6 cellular contexts compared by ENCODE assay signal in the genomic region with DNA sequence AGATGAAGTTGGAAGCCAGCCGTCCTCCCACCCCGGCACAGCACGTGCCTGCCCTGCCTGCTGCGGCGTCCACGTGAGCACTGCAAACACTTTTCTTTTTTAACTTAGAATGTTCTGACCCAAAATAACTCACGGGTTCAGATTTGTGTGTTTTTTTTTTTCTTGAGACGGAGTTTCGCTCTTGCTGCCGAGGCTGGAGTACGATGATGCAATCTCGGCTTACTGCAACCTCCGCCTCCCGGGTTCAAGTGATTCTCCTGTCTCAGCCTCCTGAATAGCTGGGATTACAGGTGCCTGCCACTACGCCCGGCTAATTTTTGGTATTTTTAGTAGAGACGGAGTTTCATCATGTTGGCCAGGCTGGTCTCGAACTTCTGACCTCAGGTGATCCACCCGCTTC. TPM values are rescaled to one million over a fixed set of nuclear protein-coding genes. Genes with fewer than 3 reads are reported as not detected.
DNase-seq lines count a peak whose midpoint lies in the region; ATAC-seq, FAIRE-seq and TF ChIP-seq lines count a peak whose summit lies in the region.
"Not testable (repeated sequence)": the region's sequence is repeated elsewhere in the genome, so short reads cannot be mapped to it uniquely, and the experiment has no call there.

No MANE protein-coding gene starts in this region.

- H3K9me2 ChIP-seq in HCT116 (ENCODE audit: insufficient read depth); PC-3 (replicated peaks; ENCODE audit: low read length): not testable (repeated sequence)

- TF ChIP-seq POLR2A in HCT116 (IDR thresholded peaks at IDR 0.05; ENCODE audit: borderline replicate concordance, extremely low read depth, insufficient read depth, insufficient read length); K562 (conservative IDR thresholded peaks at IDR 0.05); HepG2 (IDR thresholded peaks at IDR 0.05; ENCODE audit: insufficient read depth in 1 of 2, low read depth in 2 of 2, low read length in 2 of 2): not testable (repeated sequence)

- WGBS in K562 (ENCODE audit: insufficient coverage, low coverage, missing lambda C conversion rate) = 94% methylated on average over 19 of the region's 19 CpGs
- WGBS in HepG2 (ENCODE audit: low lambda C conversion rate) = 99% methylated on average over 19 of the region's 19 CpGs
- WGBS in psoas muscle, 3 donors = 62 to 82% (median 65%) methylated on average over 19 of the region's 19 CpGs

- H3K9me3 ChIP-seq in HCT116 (ENCODE audit: control insufficient read depth in 1 of 2, insufficient read depth in 1 of 2, low read depth in 1 of 2, low read length in 2 of 2); PC-3 (ENCODE audit: low read length); K562 (replicated peaks; ENCODE audit: control insufficient read depth, insufficient read depth, low read depth, low read length); HepG2 (ENCODE audit: low read length); psoas muscle; skeletal muscle tissue (ENCODE audit: control insufficient read depth in 3 of 3, low read length in 3 of 3): not testable (repeated sequence)

- not testable (repeated sequence) for H3K27me3 ChIP-seq in HCT116 (ENCODE audit: insufficient read depth, low read length); PC-3 (ENCODE audit: low read length); K562 (ENCODE audit: control insufficient read depth in 2 of 2, insufficient read depth in 2 of 2, low read length in 2 of 2); HepG2 (ENCODE audit: control insufficient read depth in 1 of 2, insufficient read depth in 2 of 2, low read length in 2 of 2); psoas muscle (ENCODE audit: insufficient read depth in 3 of 3, low read length in 2 of 3); skeletal muscle tissue (ENCODE audit: control insufficient read depth in 3 of 3, insufficient read depth in 3 of 3, low read length in 3 of 3)

- H3K79me2 ChIP-seq in HCT116 (ENCODE audit: insufficient read depth, low read length) (peaks cover 14% of the 10 kb centered on the region; the same call in 1 of the 2 replicates), K562 (ENCODE audit: control insufficient read depth, insufficient read depth, low read length) (peaks cover 95% of the 10 kb centered on the region)
- H3K79me2 ChIP-seq in PC-3 (ENCODE audit: low read length); HepG2 (ENCODE audit: insufficient read depth, low read length): not testable (repeated sequence)

- RAD21 ChIA-PET in HCT116 (lab: Charles Lee; ENCODE audit: low non-redundant PET in 1 of 2, low total read pairs in 2 of 2, uncharacterized antibody in 2 of 2, unreplicated experiment in 2 of 2) = not testable (repeated sequence)

- H3K4me2 ChIP-seq in HCT116 (ENCODE audit: low read length); PC-3 (ENCODE audit: low read length); K562 (ENCODE audit: insufficient read depth, low read length); HepG2 (ENCODE audit: low read depth, low read length): not testable (repeated sequence)

- not testable (repeated sequence) for H3K9me1 ChIP-seq in K562 (ENCODE audit: control insufficient read depth, insufficient read depth, low read length)

- ATAC-seq in HCT116, PC-3, K562, HepG2, psoas muscle: not testable (repeated sequence)

- H4K20me1 ChIP-seq in HCT116 (ENCODE audit: insufficient read depth); PC-3 (ENCODE audit: low read length); HepG2 (ENCODE audit: insufficient read depth, low read length): not testable (repeated sequence)
- peaks cover 35% of the 10 kb centered on the region; the same call in 1 of the 2 replicates for H4K20me1 ChIP-seq in K562 (replicated peaks; ENCODE audit: control insufficient read depth, insufficient read depth, low read length)

- H3K4me1 ChIP-seq in HCT116 (ENCODE audit: control insufficient read depth in 1 of 2, insufficient read depth in 2 of 2, low read length in 2 of 2) (peaks cover 11% of the 10 kb centered on the region in 2 experiments), K562 (replicated peaks in 1 of 2; ENCODE audit: control insufficient read depth in 2 of 2, insufficient read depth in 2 of 2, low read length in 2 of 2) (peaks cover 33 to 67% of the 10 kb centered on the region in 2 experiments), psoas muscle (peaks cover 64% of the 10 kb centered on the region), skeletal muscle tissue (ENCODE audit: control insufficient read depth in 3 of 3, insufficient read depth in 3 of 3, low read length in 3 of 3) (peaks cover 47 to 59% (median 50%) of the 10 kb centered on the region in 3 donors)
- H3K4me1 ChIP-seq in PC-3 (ENCODE audit: insufficient read depth, low read length); HepG2 (ENCODE audit: insufficient read depth, low read length): not testable (repeated sequence)

- POLR2A ChIA-PET in HCT116 (lab: Charles Lee); PC-3 (lab: Charles Lee; ENCODE audit: unreplicated experiment); HepG2 (lab: Yijun Ruan, JAX): not testable (repeated sequence)
- POLR2A ChIA-PET in K562 (lab: Yijun Ruan, JAX) = interaction anchor here (0.8 kb wide), 1 partner anchor 23 kb away, joined by 5 read pairs; no protein-coding TSS in a partner anchor

- not testable (repeated sequence) for TF ChIP-seq CTCF in HCT116 (IDR thresholded peaks at IDR 0.05 in 2 of 3, conservative IDR thresholded peaks at IDR 0.05 in 1 of 3; ENCODE audit: borderline replicate concordance in 1 of 3, insufficient read depth in 1 of 3, low read depth in 2 of 3, low read length in 2 of 3); PC-3 (conservative IDR thresholded peaks at IDR 0.05; ENCODE audit: low read depth, low read length); K562 (IDR thresholded peaks at IDR 0.05 in 2 of 3, conservative IDR thresholded peaks at IDR 0.05 in 1 of 3; ENCODE audit: insufficient read depth in 2 of 3, low read depth in 1 of 3, low read length in 3 of 3); HepG2 (CRISPR knock-in tag; IDR thresholded peaks at IDR 0.05); psoas muscle (IDR thresholded peaks at IDR 0.05)

- DNase-seq in HCT116 (ENCODE audit: low read depth, low spot score); PC-3; K562 (ENCODE audit: extremely low read depth in 1 of 4, low spot score in 3 of 4); HepG2 (ENCODE audit: low spot score); psoas muscle: not testable (repeated sequence)

- intact Hi-C loops in HCT116 (cut with micrococcal nuclease); PC-3 (cut with micrococcal nuclease); K562 (cut with micrococcal nuclease); HepG2 (cut with micrococcal nuclease; ENCODE audit: unreplicated experiment); psoas muscle (cut with DNase I): not testable (repeated sequence)

- CTCF ChIA-PET in HCT116 (lab: Charles Lee); PC-3 (lab: Charles Lee); K562 (lab: Yijun Ruan, JAX; ENCODE audit: low intra/inter-chr PET ratio); HepG2 (lab: Yijun Ruan, JAX; ENCODE audit: low intra/inter-chr PET ratio, low total read pairs): not testable (repeated sequence)

- not testable (repeated sequence) for H3F3A ChIP-seq in PC-3 (ENCODE audit: low read length, unreplicated experiment)

- FAIRE-seq in K562 (lab: Jason Lieb, UNC); HepG2 (lab: Jason Lieb, UNC): not testable (repeated sequence)

- in situ Hi-C loops in K562 (cut with MboI); HepG2 (cut with HindIII; ENCODE audit: extremely low pct_ligation_motif_present, low pct_unique_long_range_greater_than_20kb): not testable (repeated sequence)

- H3K36me3 ChIP-seq in HCT116 (ENCODE audit: control insufficient read depth in 1 of 2, insufficient read depth in 2 of 2, low read length in 2 of 2) (peaks cover 20 to 21% of the 10 kb centered on the region in 2 experiments; a peak in 3 of 4 replicates), K562 (ENCODE audit: control insufficient read depth, insufficient read depth, low read length) (peaks cover 94% of the 10 kb centered on the region), HepG2 (replicated peaks in 1 of 2; ENCODE audit: control insufficient read depth in 1 of 2, insufficient read depth in 2 of 2, low read length in 2 of 2) (peaks cover 18 to 61% of the 10 kb centered on the region in 2 experiments), psoas muscle (ENCODE audit: insufficient read depth in 1 of 2, low read depth in 1 of 2) (peaks cover 6 to 78% of the 10 kb centered on the region in 2 donors), skeletal muscle tissue (ENCODE audit: control insufficient read depth in 3 of 3, insufficient read depth in 3 of 3, low read length in 3 of 3) (peaks cover 48 to 65% (median 54%) of the 10 kb centered on the region in 3 donors)
- not testable (repeated sequence) for H3K36me3 ChIP-seq in PC-3 (ENCODE audit: low read depth, low read length)

- not testable (repeated sequence) for TF ChIP-seq EP300 in K562 (IDR thresholded peaks at IDR 0.05; ENCODE audit: low read length); HepG2 (IDR thresholded peaks at IDR 0.05; ENCODE audit: low read depth in 2 of 2, low read length in 2 of 2); HepG2 (CRISPR knock-in tag; IDR thresholded peaks at IDR 0.05; ENCODE audit: borderline replicate concordance)

- not testable (repeated sequence) for H3K4me3 ChIP-seq in HCT116 (replicated peaks in 1 of 2; ENCODE audit: low read depth in 1 of 2, low read length in 2 of 2); PC-3 (ENCODE audit: low read length); K562; HepG2 (replicated peaks in 1 of 3; ENCODE audit: insufficient read depth in 1 of 3, low read depth in 2 of 3, low read length in 3 of 3)
- H3K4me3 ChIP-seq in psoas muscle = peak overlapping the region; percentile 22
- H3K4me3 ChIP-seq in skeletal muscle tissue (ENCODE audit: low read length in 3 of 3) = peak overlapping the region in 2 of 3 donors; percentile 6 to 23

- not testable (repeated sequence) for H2AFZ ChIP-seq in HCT116 (ENCODE audit: low read depth, low read length, poor library complexity, severe bottlenecking); PC-3 (ENCODE audit: low read length); K562 (ENCODE audit: low read depth, low read length); HepG2 (ENCODE audit: low read length)

- TSS peak; percentile 24 for BruUV-seq in HCT116 (replicated peaks; lab: Mats Ljungman, UMichigan)
- BruUV-seq in PC-3 (replicated peaks; lab: Mats Ljungman, UMichigan) = TSS peak; percentile 29
- BruUV-seq in K562 (replicated peaks; lab: Mats Ljungman, UMichigan) = TSS peak; percentile 18
- BruUV-seq in HepG2 (replicated peaks; lab: Mats Ljungman, UMichigan) = not testable (repeated sequence)

- not testable (repeated sequence) for H3K9ac ChIP-seq in HCT116 (ENCODE audit: low read length); PC-3 (ENCODE audit: low read length); K562 (ENCODE audit: insufficient read depth in 1 of 2, low read depth in 2 of 2, low read length in 2 of 2); HepG2 (ENCODE audit: insufficient read depth, low read depth, low read length)
- H3K9ac ChIP-seq in skeletal muscle tissue (ENCODE audit: low read depth in 1 of 3, low read length in 3 of 3) = peak overlapping the region in 1 of 3 donors; percentile 52

- H3K27ac ChIP-seq in HCT116 (ENCODE audit: low read depth, low read length); PC-3 (ENCODE audit: low read length); K562 (ENCODE audit: extremely low read depth, low read depth, low read length); HepG2 (ENCODE audit: extremely low read length, insufficient read depth, low read length): not testable (repeated sequence)
- H3K27ac ChIP-seq in psoas muscle (peak overlapping the region; percentile 93), skeletal muscle tissue (ENCODE audit: low read depth, low read length) (peak overlapping the region; percentile 84)

- TF ChIP-seq RAD21 in HCT116 (IDR thresholded peaks at IDR 0.05; ENCODE audit: low read depth); K562 (CRISPR knock-in tag; conservative IDR thresholded peaks at IDR 0.05 in 1 of 2, IDR thresholded peaks at IDR 0.05 in 1 of 2); HepG2 (CRISPR knock-in tag; IDR thresholded peaks at IDR 0.05): not testable (repeated sequence)

RNA-seq across cellular contexts. Expression of a gene that starts 14.1 kb away (rescaled TPM):
- total RNA-seq in HCT116 (2021; ENCODE audit: unreplicated experiment) = 54.8 TPM
- polyA plus RNA-seq in HCT116 (2012) = 37.7 and 48.4 TPM in 2 replicates
- 65.9 and 77.3 TPM in 2 replicates for total RNA-seq in PC-3 (2014; rRNA removed)
- total RNA-seq in K562 (2011; cell fraction: chromatin; rRNA removed; ENCODE audit: low replicate concordance) = 536 and 854 TPM in 2 replicates
- total RNA-seq in K562 (2011; cell fraction: nucleolus; rRNA removed) = 552 and 553 TPM in 2 replicates
- total RNA-seq in K562 (2011; cell fraction: nucleoplasm; rRNA removed) = 447 and 492 TPM in 2 replicates
- total RNA-seq in K562 (2014; rRNA removed) = 399 and 504 TPM in 2 replicates
- 138 and 145 TPM in 2 replicates for total RNA-seq in K562 (2014; rRNA removed; fragmentation: Illumina TruSeq; extraction: Trizol)
- total RNA-seq in K562 (2015; rRNA removed; fragmentation: Illumina TruSeq; extraction: Trizol) = 166 and 171 TPM in 2 replicates
- 294 and 309 TPM in 2 replicates for total RNA-seq in K562 (2021)
- 385 and 395 TPM in 2 replicates for polyA plus RNA-seq in K562 (2011; rRNA removed)
- 447 and 505 TPM in 2 replicates for polyA plus RNA-seq in K562 (2011; cell fraction: cytosol; rRNA removed)
- polyA plus RNA-seq in K562 (2011; cell fraction: nucleus; rRNA removed) = 838 and 845 TPM in 2 replicates
- polyA plus RNA-seq in K562 (2012) = 178 and 239 TPM in 2 replicates
- 219 and 228 TPM in 2 replicates for polyA plus RNA-seq in K562 (2014; fragmentation: Illumina TruSeq; extraction: Trizol)
- 100 to 1,000 TPM in 1 of 2 experiments, 10 to 100 TPM in 1; 94.0 to 117 TPM for polyA plus RNA-seq in K562 (2014; fragmentation: Nextera tagmentation; extraction: Ambion mirVana)
- polyA plus RNA-seq in K562 (2014; rRNA removed) = 381 and 405 TPM in 2 replicates
- 128 and 165 TPM in 2 replicates for polyA minus RNA-seq in K562 (2011; rRNA and poly(A)+ RNA removed)
- polyA minus RNA-seq in K562 (2011; cell fraction: cytosol; rRNA and poly(A)+ RNA removed) = 110 and 129 TPM in 2 replicates
- 120 and 171 TPM in 2 replicates for polyA minus RNA-seq in K562 (2011; cell fraction: nucleus; rRNA and poly(A)+ RNA removed)
- 28.7 and 32.2 TPM in 2 replicates for total RNA-seq in HepG2 (2016; rRNA removed; fragmentation: Illumina TruSeq; extraction: Trizol)
- 64.3 and 65.0 TPM in 2 replicates for total RNA-seq in HepG2 (2016; cell fraction: cytosol; rRNA removed; fragmentation: Illumina TruSeq; extraction: Trizol; ENCODE audit: low read depth)
- total RNA-seq in HepG2 (2016; cell fraction: insoluble cytoplasmic fraction; rRNA removed; fragmentation: Illumina TruSeq; extraction: Trizol) = 24.0 and 31.6 TPM in 2 replicates
- 72.1 and 78.0 TPM in 2 replicates for total RNA-seq in HepG2 (2016; cell fraction: membrane; rRNA removed; fragmentation: Illumina TruSeq; extraction: Trizol)
- 18.2 and 19.5 TPM in 2 replicates for total RNA-seq in HepG2 (2016; cell fraction: nucleus; rRNA removed; fragmentation: Illumina TruSeq; extraction: Trizol)
- polyA plus RNA-seq in HepG2 (2011; rRNA removed) = 30.2 and 34.1 TPM in 2 replicates
- 21.2 and 27.8 TPM in 2 replicates for polyA plus RNA-seq in HepG2 (2011; cell fraction: cytosol; rRNA removed)
- 62.0 and 64.4 TPM in 2 replicates for polyA plus RNA-seq in HepG2 (2011; cell fraction: nucleus; rRNA removed)
- 11.8 and 12.0 TPM in 2 replicates for polyA plus RNA-seq in HepG2 (2012)
- polyA plus RNA-seq in HepG2 (2016; cell fraction: cytosol; fragmentation: Illumina TruSeq; extraction: Trizol; ENCODE audit: low read depth) = 61.3 and 64.0 TPM in 2 replicates
- polyA plus RNA-seq in HepG2 (2016; cell fraction: insoluble cytoplasmic fraction; fragmentation: Illumina TruSeq; extraction: Trizol; ENCODE audit: low read depth) = 30.7 and 32.1 TPM in 2 replicates
- polyA plus RNA-seq in HepG2 (2016; cell fraction: membrane; fragmentation: Illumina TruSeq; extraction: Trizol; ENCODE audit: low read depth) = 65.3 TPM in 2 replicates
- polyA plus RNA-seq in HepG2 (2016; cell fraction: nucleus; fragmentation: Illumina TruSeq; extraction: Trizol; ENCODE audit: insufficient read depth, low read depth) = 36.3 and 39.7 TPM in 2 replicates
- polyA minus RNA-seq in HepG2 (2011; rRNA and poly(A)+ RNA removed; ENCODE audit: low replicate concordance) = 13.4 and 58.0 TPM in 2 replicates
- polyA minus RNA-seq in HepG2 (2011; cell fraction: cytosol; rRNA and poly(A)+ RNA removed) = 6.0 and 8.0 TPM in 2 replicates
- polyA minus RNA-seq in HepG2 (2011; cell fraction: nucleus; rRNA and poly(A)+ RNA removed) = 11.2 and 18.6 TPM in 2 replicates
- 100 to 1,000 TPM; 140 to 233 (median 174) TPM for total RNA-seq in psoas muscle
- 100 to 1,000 TPM in 2 of 3 donors, 10 to 100 TPM in 1; 71.1 to 261 (median 154) TPM for polyA plus RNA-seq in psoas muscle
- total RNA-seq in skeletal muscle tissue = 37.6 TPM

RNA-seq across cellular contexts. Expression of a gene that starts 39.8 kb away (rescaled TPM):
- total RNA-seq in HCT116 (2021; ENCODE audit: unreplicated experiment) (33.1 TPM), PC-3 (2014; rRNA removed) (16.4 and 32.0 TPM in 2 replicates), K562 (2014; rRNA removed) (18.1 and 23.4 TPM in 2 replicates), K562 (2014; rRNA removed; fragmentation: Illumina TruSeq; extraction: Trizol) (14.3 TPM in 2 replicates), K562 (2015; rRNA removed; fragmentation: Illumina TruSeq; extraction: Trizol) (13.9 and 15.7 TPM in 2 replicates), K562 (2021) (28.8 and 32.8 TPM in 2 replicates), HepG2 (2016; rRNA removed; fragmentation: Illumina TruSeq; extraction: Trizol) (10.2 and 12.4 TPM in 2 replicates), psoas muscle (10 to 100 TPM; 38.0 to 48.5 (median 43.4) TPM), skeletal muscle tissue (31.3 TPM)
- 17.8 and 18.1 TPM in 2 replicates for polyA plus RNA-seq in HCT116 (2012)
- total RNA-seq in K562 (2011; cell fraction: chromatin; rRNA removed; ENCODE audit: low replicate concordance) = 40.9 and 68.9 TPM in 2 replicates
- 21.5 and 22.4 TPM in 2 replicates for total RNA-seq in K562 (2011; cell fraction: nucleolus; rRNA removed)
- 36.1 and 42.5 TPM in 2 replicates for total RNA-seq in K562 (2011; cell fraction: nucleoplasm; rRNA removed)
- polyA plus RNA-seq in K562 (2011; rRNA removed) (6.3 and 6.9 TPM in 2 replicates), K562 (2014; fragmentation: Illumina TruSeq; extraction: Trizol) (14.9 and 19.7 TPM in 2 replicates), K562 (2014; fragmentation: Nextera tagmentation; extraction: Ambion mirVana) (1 to 10 TPM; 1.5 to 1.6 TPM), K562 (2014; rRNA removed) (10.0 and 11.3 TPM in 2 replicates), HepG2 (2011; rRNA removed) (3.8 and 4.1 TPM in 2 replicates), psoas muscle (10 to 100 TPM; 21.3 to 51.5 (median 24.1) TPM)
- 6.3 and 8.3 TPM in 2 replicates for polyA plus RNA-seq in K562 (2011; cell fraction: cytosol; rRNA removed)
- 15.6 and 19.6 TPM in 2 replicates for polyA plus RNA-seq in K562 (2011; cell fraction: nucleus; rRNA removed)
- polyA plus RNA-seq in K562 (2012) = 10.6 and 11.9 TPM in 2 replicates
- polyA minus RNA-seq in K562 (2011; rRNA and poly(A)+ RNA removed) = 14.1 and 20.0 TPM in 2 replicates
- polyA minus RNA-seq in K562 (2011; cell fraction: cytosol; rRNA and poly(A)+ RNA removed) = 42.2 and 76.3 TPM in 2 replicates
- 11.4 and 23.5 TPM in 2 replicates for polyA minus RNA-seq in K562 (2011; cell fraction: nucleus; rRNA and poly(A)+ RNA removed)
- total RNA-seq in HepG2 (2016; cell fraction: cytosol; rRNA removed; fragmentation: Illumina TruSeq; extraction: Trizol; ENCODE audit: low read depth) = 177 and 181 TPM in 2 replicates
- 8.9 and 16.6 TPM in 2 replicates for total RNA-seq in HepG2 (2016; cell fraction: insoluble cytoplasmic fraction; rRNA removed; fragmentation: Illumina TruSeq; extraction: Trizol)
- total RNA-seq in HepG2 (2016; cell fraction: membrane; rRNA removed; fragmentation: Illumina TruSeq; extraction: Trizol) = 41.6 and 42.6 TPM in 2 replicates
- total RNA-seq in HepG2 (2016; cell fraction: nucleus; rRNA removed; fragmentation: Illumina TruSeq; extraction: Trizol) = 13.3 and 18.1 TPM in 2 replicates
- polyA plus RNA-seq in HepG2 (2011; cell fraction: cytosol; rRNA removed) = 4.6 and 6.9 TPM in 2 replicates
- polyA plus RNA-seq in HepG2 (2011; cell fraction: nucleus; rRNA removed) = 5.7 and 6.6 TPM in 2 replicates
- 6.8 and 8.3 TPM in 2 replicates for polyA plus RNA-seq in HepG2 (2012)
- polyA plus RNA-seq in HepG2 (2016; cell fraction: cytosol; fragmentation: Illumina TruSeq; extraction: Trizol; ENCODE audit: low read depth) = 0.67 and 0.97 TPM in 2 replicates
- polyA plus RNA-seq in HepG2 (2016; cell fraction: insoluble cytoplasmic fraction; fragmentation: Illumina TruSeq; extraction: Trizol; ENCODE audit: low read depth) = 8.6 and 9.1 TPM in 2 replicates
- polyA plus RNA-seq in HepG2 (2016; cell fraction: membrane; fragmentation: Illumina TruSeq; extraction: Trizol; ENCODE audit: low read depth) = 2.4 and 2.5 TPM in 2 replicates
- 13.6 and 16.2 TPM in 2 replicates for polyA plus RNA-seq in HepG2 (2016; cell fraction: nucleus; fragmentation: Illumina TruSeq; extraction: Trizol; ENCODE audit: insufficient read depth, low read depth)
- polyA minus RNA-seq in HepG2 (2011; rRNA and poly(A)+ RNA removed; ENCODE audit: low replicate concordance) = 13.5 and 58.6 TPM in 2 replicates
- 18.0 and 25.6 TPM in 2 replicates for polyA minus RNA-seq in HepG2 (2011; cell fraction: cytosol; rRNA and poly(A)+ RNA removed)
- 10.9 and 12.2 TPM in 2 replicates for polyA minus RNA-seq in HepG2 (2011; cell fraction: nucleus; rRNA and poly(A)+ RNA removed)
